1 cellular context compared by ENCODE assay signal in genomic region chr1:46205794-46206193, GRCh38.
TF ChIP-seq lines count a peak whose summit lies in the region.

No MANE protein-coding gene starts in this region.

TF ChIP-seq in HCT116, 20 proteins besides CTCF, POLR2A, EP300 and RAD21 (continued from another document):
- TF ChIP-seq ZBTB33 (IDR thresholded peaks at IDR 0.05; ENCODE audit: extremely low read depth, insufficient replicate concordance, low read length) (no peak), FOSL1 (IDR thresholded peaks at IDR 0.05; ENCODE audit: low read depth) (no peak), REST (IDR thresholded peaks at IDR 0.05; ENCODE audit: low read depth) (no peak), ZNF274 (IDR thresholded peaks at IDR 0.05; ENCODE audit: low read depth, low read length) (no peak), SRF (IDR thresholded peaks at IDR 0.05; ENCODE audit: low read depth) (no peak), CBX3 (IDR thresholded peaks at IDR 0.05; ENCODE audit: low read depth) (no peak), ZFX (IDR thresholded peaks at IDR 0.05) (no peak), EZH2 (IDR thresholded peaks at IDR 0.05) (no peak), YY1 (IDR thresholded peaks at IDR 0.05; ENCODE audit: extremely low read depth, insufficient replicate concordance, low read depth, low read length) (no peak), SP1 (IDR thresholded peaks at IDR 0.05; ENCODE audit: low read depth) (no peak)
